Comparison of ENCODE assay signal across 14 cellular contexts in the genomic region with DNA sequence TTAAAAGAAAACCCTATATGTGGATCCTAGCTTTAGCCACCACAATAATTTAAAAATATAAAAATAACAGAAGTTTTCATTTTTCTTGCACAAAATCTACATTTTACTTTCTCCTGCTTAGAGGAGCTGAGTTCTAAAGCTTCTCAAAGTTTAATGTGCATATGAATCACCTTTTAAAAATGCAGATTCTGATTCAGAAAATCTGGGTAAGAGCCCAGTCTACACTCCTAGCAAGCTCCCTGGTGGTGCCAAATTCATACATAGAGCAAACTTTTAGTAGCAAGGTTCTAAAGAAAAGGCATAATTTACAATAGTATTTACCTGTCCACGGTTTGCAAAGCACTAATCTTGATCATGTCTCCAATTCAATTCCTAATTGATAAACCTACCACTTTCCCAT. TPM values are rescaled to one million over a fixed set of nuclear protein-coding genes. Genes with fewer than 3 reads are reported as not detected.
DNase-seq lines count a peak whose midpoint lies in the region; ATAC-seq and TF ChIP-seq lines count a peak whose summit lies in the region.
"Had no signal": no experiment of that assay in that cellular context is flagged by ENCODE, and none has a peak within 500 bp of the region (broad histone marks: within the 10 kb centered on the region; RNA-seq: fewer than 3 reads in every experiment).

No MANE protein-coding gene starts in this region.

- H3K14ac ChIP-seq in H9 (ENCODE audit: insufficient read depth, low read length) = no peak overlapping the region

- no peak overlapping the region for H3T11ph ChIP-seq in H9 (ENCODE audit: low read length)

- H2AFZ ChIP-seq in H9 (ENCODE audit: low read length) = no peak overlapping the region

- no peaks in the 10 kb centered on the region for H3K23me2 ChIP-seq in H9 (ENCODE audit: insufficient read length, low read depth, low read length, poor library complexity, severe bottlenecking)

- no peak for ATAC-seq in CD4-positive, CD25-positive, alpha-beta regulatory T cell (ENCODE audit: low read depth in 2 of 2)
- no peak for ATAC-seq in activated CD8-positive, alpha-beta T cell treated with anti-CD3 and anti-CD28 coated beads, Interleukin-2, amount 10 ng/mL, durations not matched to agents 7 days and 5 days
- ATAC-seq: HepG2 had no signal

- H3K4me3 Mint-ChIP-seq in CD4-positive, CD25-positive, alpha-beta regulatory T cell = no peak overlapping the region
- no peak overlapping the region for H3K4me3 Mint-ChIP-seq in activated CD8-positive, alpha-beta T cell treated with anti-CD3 and anti-CD28 coated beads, Interleukin-2, amount 10 ng/mL, durations not matched to agents 7 days and 5 days
- H3K4me3 Mint-ChIP-seq in activated T-helper 2 cell treated with anti-CD3 and anti-CD28 coated beads, Interferon-gamma antibody, Interleukin-2, Interleukin-4, amounts not matched to agents 10 μg/mL and 5 μg/mL and 100 μg/mL, durations not matched to agents 14 hours and 24 hours and 36 hours (ENCODE audit: low read depth) = no peak overlapping the region
- H3K4me3 Mint-ChIP-seq in type B pancreatic cell (no peak overlapping the region), H9 (no peak overlapping the region)
- H3K4me3 Mint-ChIP-seq: nephron progenitor cell had no signal

- peaks cover 46% of the 10 kb centered on the region for H3K36me3 Mint-ChIP-seq in CD4-positive, CD25-positive, alpha-beta regulatory T cell
- peaks cover 70% of the 10 kb centered on the region for H3K36me3 Mint-ChIP-seq in activated CD8-positive, alpha-beta T cell treated with anti-CD3 and anti-CD28 coated beads, Interleukin-2, amount 10 ng/mL, durations not matched to agents 7 days and 5 days (ENCODE audit: low read depth)
- H3K36me3 Mint-ChIP-seq in activated T-helper 2 cell treated with anti-CD3 and anti-CD28 coated beads, Interferon-gamma antibody, Interleukin-2, Interleukin-4, amounts not matched to agents 10 μg/mL and 5 μg/mL and 100 μg/mL, durations not matched to agents 14 hours and 24 hours and 36 hours (ENCODE audit: low read depth) = peaks cover 80% of the 10 kb centered on the region
- H3K36me3 Mint-ChIP-seq in type B pancreatic cell (peaks cover 40% of the 10 kb centered on the region), H9 (ENCODE audit: insufficient read depth in 1 of 3, low read depth in 3 of 3) (peaks cover 14 to 37% (median 33%) of the 10 kb centered on the region in 3 experiments; a peak in 5 of 7 replicates)

- no peaks in the 10 kb centered on the region for H4K20me1 ChIP-seq in H9 (ENCODE audit: control insufficient read depth, insufficient read depth, insufficient read length)

- H3K9me3 Mint-ChIP-seq in CD4-positive, CD25-positive, alpha-beta regulatory T cell = peaks cover 0 to 3% (median 0%) of the 10 kb centered on the region in 7 donors
- H3K9me3 Mint-ChIP-seq in activated CD8-positive, alpha-beta T cell treated with anti-CD3 and anti-CD28 coated beads, Interleukin-2, amount 10 ng/mL, durations not matched to agents 7 days and 5 days (ENCODE audit: insufficient read depth) = no peaks in the 10 kb centered on the region
- peaks cover 2% of the 10 kb centered on the region for H3K9me3 Mint-ChIP-seq in activated T-helper 2 cell treated with anti-CD3 and anti-CD28 coated beads, Interferon-gamma antibody, Interleukin-2, Interleukin-4, amounts not matched to agents 10 μg/mL and 5 μg/mL and 100 μg/mL, durations not matched to agents 14 hours and 24 hours and 36 hours
- H3K9me3 Mint-ChIP-seq in type B pancreatic cell (peaks cover 5% of the 10 kb centered on the region), H9 (no peaks in the 10 kb centered on the region)
- H3K9me3 Mint-ChIP-seq: nephron progenitor cell had no signal

- no peaks in the 10 kb centered on the region for H3K9me3 ChIP-seq in CD4-positive, CD25-positive, alpha-beta regulatory T cell (ENCODE audit: control insufficient read depth in 2 of 2, low read length in 2 of 2)
- H3K9me3 ChIP-seq in H9 (ENCODE audit: control insufficient read depth, low read depth, low read length) = no peaks in the 10 kb centered on the region
- H3K9me3 ChIP-seq: thyroid gland had no signal

- intact Hi-C loops in activated T-helper 2 cell treated with anti-CD3 and anti-CD28 coated beads, Interferon-gamma antibody, Interleukin-2, Interleukin-4, amounts not matched to agents 10 μg/mL and 5 μg/mL and 100 μg/mL, durations not matched to agents 14 hours and 24 hours and 36 hours (cut with micrococcal nuclease) = no loop called here

- H2BK15ac ChIP-seq in H9 (ENCODE audit: low read depth, low read length) = no peak overlapping the region

- peaks cover 44% of the 10 kb centered on the region for H3K36me3 ChIP-seq in CD4-positive, CD25-positive, alpha-beta regulatory T cell (ENCODE audit: control insufficient read depth, insufficient read depth, low read length)

- H2AK5ac ChIP-seq in H9 (ENCODE audit: insufficient read length, low read length) = no peak overlapping the region

- H4K5ac ChIP-seq in H9 (ENCODE audit: insufficient read length, low read depth, low read length) = no peak overlapping the region

- no peak overlapping the region for H3K4me2 ChIP-seq in H9 (ENCODE audit: insufficient read depth, insufficient read length, low read length)

- H3K79me1 ChIP-seq in H9 (ENCODE audit: insufficient read depth, low read depth, low read length, poor library complexity, severe bottlenecking) = peaks cover 8% of the 10 kb centered on the region

- no CpG with 5 or more reads among the region's 1 CpG for WGBS in H9 (ENCODE audit: extremely low coverage, insufficient read length, low lambda C conversion rate)

- H3K23ac ChIP-seq in H9 (ENCODE audit: insufficient read length, low read depth, low read length) = no peak overlapping the region

- CTCF ChIA-PET in activated CD8-positive, alpha-beta T cell treated with anti-CD3 and anti-CD28 coated beads, Interleukin-2, amount 10 ng/mL, durations not matched to agents 7 days and 5 days (lab: Charles Lee) = interaction anchor here (0.8 to 1.5 kb wide), 3 partner anchors 19 to 720 kb away, joined by 3 to 4 read pairs (median 4); a partner anchor contains a TSS

- no peak for TF ChIP-seq CTCF in type B pancreatic cell (conservative IDR thresholded peaks at IDR 0.05)
- no peak for TF ChIP-seq CTCF in H9 (conservative IDR thresholded peaks at IDR 0.05)

- no peak overlapping the region for H3K4ac ChIP-seq in H9 (ENCODE audit: low read depth, low read length)

- no peak overlapping the region for H2BK5ac ChIP-seq in H9 (ENCODE audit: insufficient read length, low read length)

- H2BK12ac ChIP-seq in H9 (ENCODE audit: insufficient read length, low read depth, low read length) = no peak overlapping the region

- DNase-seq in CD4-positive, CD25-positive, alpha-beta regulatory T cell = no peak
- peak; percentile 71 for DNase-seq in HT1080 (ENCODE audit: low read depth)
- no peak for DNase-seq in activated CD8-positive, alpha-beta T cell treated with anti-CD3 and anti-CD28 coated beads, Interleukin-2, amount 10 ng/mL, durations not matched to agents 7 days and 5 days
- peak; percentile 50 for DNase-seq in iris pigment epithelial cell (ENCODE audit: low read depth)
- no peak for DNase-seq in activated T-helper 2 cell treated with anti-CD3 and anti-CD28 coated beads, Interferon-gamma antibody, Interleukin-2, Interleukin-4, amounts not matched to agents 10 μg/mL and 5 μg/mL and 100 μg/mL, durations not matched to agents 14 hours and 24 hours and 36 hours (ENCODE audit: low spot score)
- no peak for DNase-seq in COR-L47 (lab: John Stamatoyannopoulos, UW)
- DNase-seq in type B pancreatic cell (ENCODE audit: extremely low spot score, unreplicated experiment) = no peak
- DNase-seq in H9 = no peak
- DNase-seq: NCI-H1092, nephron progenitor cell, thyroid gland, WERI-Rb-1 had no signal

- no peak overlapping the region for H4K8ac ChIP-seq in H9 (replicated peaks; ENCODE audit: insufficient read length, low read depth, low read length)

- peaks cover 3% of the 10 kb centered on the region; the same call in 1 of the 2 replicates for H3K79me2 ChIP-seq in H9 (ENCODE audit: insufficient read depth, low read length)

- no peak overlapping the region for H4K91ac ChIP-seq in H9 (ENCODE audit: insufficient read length, low read depth, low read length)

- H3K27ac Mint-ChIP-seq in CD4-positive, CD25-positive, alpha-beta regulatory T cell = peak overlapping the region; percentile 5 to 74 (median 14)
- peak overlapping the region; percentile 22 for H3K27ac Mint-ChIP-seq in activated CD8-positive, alpha-beta T cell treated with anti-CD3 and anti-CD28 coated beads, Interleukin-2, amount 10 ng/mL, durations not matched to agents 7 days and 5 days
- no peak overlapping the region for H3K27ac Mint-ChIP-seq in activated T-helper 2 cell treated with anti-CD3 and anti-CD28 coated beads, Interferon-gamma antibody, Interleukin-2, Interleukin-4, amounts not matched to agents 10 μg/mL and 5 μg/mL and 100 μg/mL, durations not matched to agents 14 hours and 24 hours and 36 hours
- H3K27ac Mint-ChIP-seq in type B pancreatic cell (no peak overlapping the region), H9 (no peak overlapping the region)

- H3K18ac ChIP-seq in H9 (ENCODE audit: insufficient read length, low read depth, low read length) = no peak overlapping the region

- H2BK20ac ChIP-seq in H9 (ENCODE audit: low read depth, low read length, poor library complexity, severe bottlenecking) = no peak overlapping the region

- no peak overlapping the region for H2BK120ac ChIP-seq in H9 (ENCODE audit: low read depth, low read length, poor library complexity, severe bottlenecking)

- peaks cover 38% of the 10 kb centered on the region for H3K4me1 ChIP-seq in CD4-positive, CD25-positive, alpha-beta regulatory T cell (ENCODE audit: control insufficient read depth, insufficient read depth, low read length, poor library complexity, severe bottlenecking)
- H3K4me1 ChIP-seq in H9 (ENCODE audit: insufficient read depth, low read length) = no peaks in the 10 kb centered on the region
- H3K4me1 ChIP-seq: thyroid gland had no signal

- H3K27me3 ChIP-seq in CD4-positive, CD25-positive, alpha-beta regulatory T cell (ENCODE audit: control insufficient read depth, insufficient read depth, low read length) = no peaks in the 10 kb centered on the region
- H3K27me3 ChIP-seq in H9 (ENCODE audit: insufficient read depth, low read length) = no peaks in the 10 kb centered on the region
- H3K27me3 ChIP-seq: thyroid gland had no signal

- no peak overlapping the region for H3K56ac ChIP-seq in H9 (ENCODE audit: insufficient read length, low read depth, low read length)

- no peak overlapping the region for H3K4me3 ChIP-seq in CD4-positive, CD25-positive, alpha-beta regulatory T cell (ENCODE audit: low read depth, low read length)
- H3K4me3 ChIP-seq: lung, thyroid gland had no signal

- H3K27me3 Mint-ChIP-seq in CD4-positive, CD25-positive, alpha-beta regulatory T cell = no peaks in the 10 kb centered on the region
- no peaks in the 10 kb centered on the region for H3K27me3 Mint-ChIP-seq in activated CD8-positive, alpha-beta T cell treated with anti-CD3 and anti-CD28 coated beads, Interleukin-2, amount 10 ng/mL, durations not matched to agents 7 days and 5 days (ENCODE audit: low read depth)
- no peaks in the 10 kb centered on the region for H3K27me3 Mint-ChIP-seq in activated T-helper 2 cell treated with anti-CD3 and anti-CD28 coated beads, Interferon-gamma antibody, Interleukin-2, Interleukin-4, amounts not matched to agents 10 μg/mL and 5 μg/mL and 100 μg/mL, durations not matched to agents 14 hours and 24 hours and 36 hours (ENCODE audit: low read depth)
- no peaks in the 10 kb centered on the region for H3K27me3 Mint-ChIP-seq in type B pancreatic cell
- H3K27me3 Mint-ChIP-seq in H9 (ENCODE audit: low read depth) = no peaks in the 10 kb centered on the region; the same call in 1 of the 2 replicates

- H3K9ac ChIP-seq in H9 (ENCODE audit: extremely low read depth, insufficient read length, low read length) = no peak overlapping the region

- peak overlapping the region; percentile 36 for H3K27ac ChIP-seq in CD4-positive, CD25-positive, alpha-beta regulatory T cell (ENCODE audit: insufficient read depth, low read length, poor library complexity, severe bottlenecking)
- no peak overlapping the region for H3K27ac ChIP-seq in H9 (ENCODE audit: insufficient read length, low read depth, low read length)
- H3K27ac ChIP-seq: thyroid gland, WERI-Rb-1 had no signal

- POLR2A ChIA-PET in activated CD8-positive, alpha-beta T cell treated with anti-CD3 and anti-CD28 coated beads, Interleukin-2, amount 10 ng/mL, durations not matched to agents 7 days and 5 days (lab: Charles Lee) = interaction anchor here (0.7 to 1.5 kb wide), 3 partner anchors 18 to 33 kb away, joined by 3 to 8 read pairs (median 7); a partner anchor contains a TSS

- H3K4me1 Mint-ChIP-seq in CD4-positive, CD25-positive, alpha-beta regulatory T cell = peaks cover 51 to 82% (median 61%) of the 10 kb centered on the region in 4 donors
- H3K4me1 Mint-ChIP-seq in activated CD8-positive, alpha-beta T cell treated with anti-CD3 and anti-CD28 coated beads, Interleukin-2, amount 10 ng/mL, durations not matched to agents 7 days and 5 days (ENCODE audit: low read depth) = peaks cover 34% of the 10 kb centered on the region
- H3K4me1 Mint-ChIP-seq in activated T-helper 2 cell treated with anti-CD3 and anti-CD28 coated beads, Interferon-gamma antibody, Interleukin-2, Interleukin-4, amounts not matched to agents 10 μg/mL and 5 μg/mL and 100 μg/mL, durations not matched to agents 14 hours and 24 hours and 36 hours (ENCODE audit: low read depth) = peaks cover 44% of the 10 kb centered on the region
- H3K4me1 Mint-ChIP-seq in type B pancreatic cell (ENCODE audit: unreplicated experiment) = peaks cover 5% of the 10 kb centered on the region
- H3K4me1 Mint-ChIP-seq in H9 = peaks cover 5 to 10% of the 10 kb centered on the region in 2 experiments
- H3K4me1 Mint-ChIP-seq: nephron progenitor cell had no signal

RNA-seq across cellular contexts. Expression of a gene that starts 19.3 kb away (rescaled TPM):
- 52.1 TPM for total RNA-seq in CD4-positive, CD25-positive, alpha-beta regulatory T cell
- 10 to 100 TPM; 43.8 to 52.7 (median 49.8) TPM for polyA plus RNA-seq in CD4-positive, CD25-positive, alpha-beta regulatory T cell
- 5.7 and 9.9 TPM in 2 replicates for total RNA-seq in HT1080 (2014; rRNA removed; shearing (Covaris generic))
- polyA plus RNA-seq in HT1080 (2015; cell fraction: cytosol; rRNA removed) = 4.8 and 6.1 TPM in 2 replicates
- 11.1 and 11.7 TPM in 2 replicates for polyA plus RNA-seq in HT1080 (2015; cell fraction: nucleus; rRNA removed)
- 10 to 100 TPM; 27.3 to 29.9 TPM for total RNA-seq in activated CD8-positive, alpha-beta T cell treated with anti-CD3 and anti-CD28 coated beads, Interleukin-2, amount 10 ng/mL, durations not matched to agents 7 days and 5 days
- 21.5 and 23.4 TPM in 2 replicates for total RNA-seq in activated T-helper 2 cell treated with anti-CD3 and anti-CD28 coated beads, Interferon-gamma antibody, Interleukin-2, Interleukin-4, amounts not matched to agents 10 μg/mL and 5 μg/mL and 100 μg/mL, durations not matched to agents 14 hours and 24 hours and 36 hours
- total RNA-seq in type B pancreatic cell (ENCODE audit: low replicate concordance) (18.8 and 21.2 TPM in 2 replicates), H9 (2021) (11.0 and 11.4 TPM in 2 replicates)

RNA-seq across cellular contexts. Expression of a gene that starts 33.7 kb away (rescaled TPM):
- total RNA-seq in CD4-positive, CD25-positive, alpha-beta regulatory T cell = 16.7 TPM
- polyA plus RNA-seq in CD4-positive, CD25-positive, alpha-beta regulatory T cell = 10 to 100 TPM; 11.1 to 22.7 (median 15.3) TPM
- total RNA-seq in HT1080 (2014; rRNA removed; shearing (Covaris generic)) = 28.2 and 34.5 TPM in 2 replicates
- 22.3 and 28.9 TPM in 2 replicates for polyA plus RNA-seq in HT1080 (2015; cell fraction: cytosol; rRNA removed)
- 25.1 and 27.6 TPM in 2 replicates for polyA plus RNA-seq in HT1080 (2015; cell fraction: nucleus; rRNA removed)
- 10 to 100 TPM; 24.8 to 25.2 TPM for total RNA-seq in activated CD8-positive, alpha-beta T cell treated with anti-CD3 and anti-CD28 coated beads, Interleukin-2, amount 10 ng/mL, durations not matched to agents 7 days and 5 days
- 22.0 and 22.5 TPM in 2 replicates for total RNA-seq in activated T-helper 2 cell treated with anti-CD3 and anti-CD28 coated beads, Interferon-gamma antibody, Interleukin-2, Interleukin-4, amounts not matched to agents 10 μg/mL and 5 μg/mL and 100 μg/mL, durations not matched to agents 14 hours and 24 hours and 36 hours
- total RNA-seq in type B pancreatic cell (ENCODE audit: low replicate concordance) (17.7 and 27.1 TPM in 2 replicates), H9 (2021) (28.4 and 32.1 TPM in 2 replicates)

Comparison
In these comparisons a context has a peak if more than half of its experiments do, and no peak if none do; other contexts are left out.
1. DNase-seq: peak in HT1080 (single experiment) and iris pigment epithelial cell (single experiment); none in CD4-positive, CD25-positive, alpha-beta regulatory T cell (0 of 3), activated CD8-positive, alpha-beta T cell treated with anti-CD3 and anti-CD28 coated beads, Interleukin-2, amount 10 ng/mL, durations not matched to agents 7 days and 5 days (single experiment), activated T-helper 2 cell treated with anti-CD3 and anti-CD28 coated beads, Interferon-gamma antibody, Interleukin-2, Interleukin-4, amounts not matched to agents 10 μg/mL and 5 μg/mL and 100 μg/mL, durations not matched to agents 14 hours and 24 hours and 36 hours (single experiment), COR-L47 (single experiment), type B pancreatic cell (single experiment) and H9 (single experiment).
2. H3K27ac Mint-ChIP-seq: peak in CD4-positive, CD25-positive, alpha-beta regulatory T cell (3 of 3) and activated CD8-positive, alpha-beta T cell treated with anti-CD3 and anti-CD28 coated beads, Interleukin-2, amount 10 ng/mL, durations not matched to agents 7 days and 5 days (single experiment); none in activated T-helper 2 cell treated with anti-CD3 and anti-CD28 coated beads, Interferon-gamma antibody, Interleukin-2, Interleukin-4, amounts not matched to agents 10 μg/mL and 5 μg/mL and 100 μg/mL, durations not matched to agents 14 hours and 24 hours and 36 hours (single experiment), type B pancreatic cell (single experiment) and H9 (0 of 3).